Comparison of ENCODE assay signal across 14 cellular contexts in genomic region chr2:223909048-223909741, GRCh38. TPM values are rescaled to one million over a fixed set of nuclear protein-coding genes. Genes with fewer than 3 reads are reported as not detected.
DNase-seq lines count a peak whose midpoint lies in the region; ATAC-seq and TF ChIP-seq lines count a peak whose summit lies in the region.
"Had no signal": no experiment of that assay in that cellular context is flagged by ENCODE, and none has a peak within 500 bp of the region (broad histone marks: within the 10 kb centered on the region; RNA-seq: fewer than 3 reads in every experiment).

No MANE protein-coding gene starts in this region.

- H3K4me1 Mint-ChIP-seq in endothelial cell (ENCODE audit: unreplicated experiment) (peaks cover 13% of the 10 kb centered on the region), progenitor cell of endocrine pancreas (ENCODE audit: low read depth) (peaks cover 24% of the 10 kb centered on the region)

- H3K9me3 ChIP-seq in MG63: no peaks in the 10 kb centered on the region

- no peak overlapping the region for H3K27ac ChIP-seq in coronary artery
- H3K27ac ChIP-seq: 22Rv1, KMS-11 had no signal

- H3K4me3 ChIP-seq in MG63: no peak overlapping the region
- no peak overlapping the region for H3K4me3 ChIP-seq in coronary artery

- peak overlapping the region; percentile 12 for H3K27ac Mint-ChIP-seq in endothelial cell (ENCODE audit: unreplicated experiment)
- peak overlapping the region; percentile 91 for H3K27ac Mint-ChIP-seq in progenitor cell of endocrine pancreas

- DNase-seq in DMS53 (lab: John Stamatoyannopoulos, UW): peak; percentile 21
- no peak for DNase-seq in DMS53 treated with DMSO at 0.1 percent for 48 hours (lab: John Stamatoyannopoulos, UW; ENCODE audit: unreplicated experiment)
- peak; percentile 57 for DNase-seq in MG63
- no peak for DNase-seq in endothelial cell (ENCODE audit: low spot score)
- DNase-seq in progenitor cell of endocrine pancreas (ENCODE audit: low spot score, unreplicated experiment): no peak
- DNase-seq in SIG-M5 (lab: John Stamatoyannopoulos, UW): no peak
- no peak for DNase-seq in coronary artery (ENCODE audit: low spot score)
- DNase-seq: activated CD4-positive, CD25-positive, alpha-beta regulatory T cell treated with anti-CD3 and anti-CD28 coated beads, Interleukin-2, amount 50 U/mL, for 72 hours; NCI-H146; stimulated activated CD4-positive, alpha-beta T cell treated with anti-CD3 and anti-CD28 coated beads, Interleukin-4, amount 100 ng/mL, for 1 hour had no signal

- peaks cover 11% of the 10 kb centered on the region for H3K36me3 Mint-ChIP-seq in endothelial cell (ENCODE audit: low read depth, unreplicated experiment)
- peaks cover 14% of the 10 kb centered on the region for H3K36me3 Mint-ChIP-seq in progenitor cell of endocrine pancreas (ENCODE audit: insufficient read depth)

- H3K4me3 Mint-ChIP-seq in endothelial cell (ENCODE audit: unreplicated experiment) (no peak overlapping the region), progenitor cell of endocrine pancreas (ENCODE audit: low read depth) (peak overlapping the region; percentile 49)

- no peak for ATAC-seq in GM19324 (IDR thresholded peaks at IDR 0.05; ENCODE audit: low FRiP score, unreplicated experiment)
- ATAC-seq: Right ventricle myocardium inferior had no signal

- no peaks in the 10 kb centered on the region for H3K9me3 Mint-ChIP-seq in endothelial cell (ENCODE audit: unreplicated experiment)
- H3K9me3 Mint-ChIP-seq in progenitor cell of endocrine pancreas (ENCODE audit: low read depth): no peaks in the 10 kb centered on the region

- H3K27me3 Mint-ChIP-seq in endothelial cell (ENCODE audit: unreplicated experiment): peaks cover 3% of the 10 kb centered on the region
- no peaks in the 10 kb centered on the region for H3K27me3 Mint-ChIP-seq in progenitor cell of endocrine pancreas

- TF ChIP-seq CTCF in endothelial cell (IDR thresholded peaks at IDR 0.05; ENCODE audit: unreplicated experiment) (no peak), progenitor cell of endocrine pancreas (IDR thresholded peaks at IDR 0.05; ENCODE audit: unreplicated experiment) (no peak), coronary artery (IDR thresholded peaks at IDR 0.05) (no peak)

- H3K27me3 ChIP-seq in MG63: no peaks in the 10 kb centered on the region

- H3K36me3 ChIP-seq in MG63: 0 out of 2 replicates have a peak, but pooled peaks cover 5% of the 10 kb centered on the region

RNA-seq across cellular contexts. Expression of gene WDFY1, which starts 35.9 kb away (rescaled TPM):
- 23.4 and 23.6 TPM in 2 replicates for total RNA-seq in MG63 (2014; rRNA removed; shearing (Covaris generic); ENCODE audit: low replicate concordance)
- total RNA-seq in endothelial cell (ENCODE audit: unreplicated experiment) (53.1 TPM), progenitor cell of endocrine pancreas (52.3 and 54.6 TPM in 2 replicates)

RNA-seq across cellular contexts. Expression of gene MRPL44, which starts 48.1 kb away (rescaled TPM):
- 32.9 and 42.7 TPM in 2 replicates for total RNA-seq in MG63 (2014; rRNA removed; shearing (Covaris generic); ENCODE audit: low replicate concordance)
- total RNA-seq in endothelial cell (ENCODE audit: unreplicated experiment) (25.7 TPM), progenitor cell of endocrine pancreas (26.1 and 27.3 TPM in 2 replicates)

Comparison
In these comparisons a context has a peak if more than half of its experiments do, and no peak if none do; other contexts are left out.
1. DNase-seq: peak in DMS53 (single experiment) and MG63 (single experiment); none in DMS53 treated with DMSO at 0.1 percent for 48 hours (single experiment), endothelial cell (single experiment), progenitor cell of endocrine pancreas (single experiment), SIG-M5 (single experiment) and coronary artery (single experiment).